Comparison of ENCODE assay signal across 24 cellular contexts in the genomic region with DNA sequence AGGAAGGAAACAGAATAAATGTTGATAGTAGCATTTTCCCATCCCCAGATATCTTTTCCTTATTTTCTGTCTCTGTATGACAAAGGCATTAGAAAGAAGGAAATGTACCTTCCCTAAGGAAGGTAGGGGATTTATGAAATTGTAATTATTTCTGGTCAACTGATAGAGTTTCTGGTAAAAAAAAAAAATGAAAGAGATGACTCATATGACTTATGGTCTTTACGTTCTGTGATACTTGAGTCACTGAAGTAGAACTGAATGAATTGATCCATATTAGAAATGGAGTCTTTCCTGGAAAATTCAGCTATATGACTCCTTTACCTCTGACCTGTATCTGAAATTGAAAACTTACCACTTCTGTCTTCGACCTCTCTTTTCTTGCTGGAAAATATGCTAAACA.
"Had no signal": no experiment of that assay in that cellular context is flagged by ENCODE, and none has a peak within 500 bp of the region (broad histone marks: within the 10 kb centered on the region; RNA-seq: fewer than 3 reads in every experiment).

No MANE protein-coding gene starts in this region.

- H3K4me3 ChIP-seq: coronary artery, gastroesophageal sphincter, left ventricle myocardium inferior, lower lobe of right lung, ovary, right atrium auricular region, sigmoid colon, skin epidermis, stomach, thoracic aorta had no signal

- H3K4me3 Mint-ChIP-seq: endodermal cell; immature natural killer cell; naive thymus-derived CD4-positive, alpha-beta T cell; neural crest cell had no signal

- H3K4me1 ChIP-seq: left ventricle myocardium inferior, lower lobe of right lung, right atrium auricular region, stomach had no signal

- H3K27ac Mint-ChIP-seq: endodermal cell; immature natural killer cell; naive thymus-derived CD4-positive, alpha-beta T cell had no signal

- ATAC-seq: gastroesophageal sphincter; left cardiac atrium; lower lobe of right lung; naive thymus-derived CD4-positive, alpha-beta T cell had no signal

- DNase-seq: effector CD4-positive, alpha-beta T cell; endodermal cell; glutamatergic neuron; immature natural killer cell; left cardiac atrium; left ventricle myocardium inferior; lower lobe of right lung; mesenchymal stem cell; naive thymus-derived CD4-positive, alpha-beta T cell; ovary; sigmoid colon; stimulated activated CD4-positive, alpha-beta T cell treated with anti-CD3 and anti-CD28 coated beads, Interleukin-2, amount 100 ng/mL, for 24 hours; stimulated activated CD4-positive, alpha-beta T cell treated with anti-CD3 and anti-CD28 coated beads, Interleukin-4, amount 100 ng/mL, for 4 hours; stimulated activated naive CD4-positive, alpha-beta T cell; stomach; substantia nigra; trophoblast cell had no signal

- H3K36me3 Mint-ChIP-seq: immature natural killer cell; naive thymus-derived CD4-positive, alpha-beta T cell had no signal

- H3K4me1 Mint-ChIP-seq: endodermal cell, immature natural killer cell, neural crest cell had no signal

- H3K9me3 Mint-ChIP-seq: endodermal cell, neural crest cell had no signal

- H3K9me3 ChIP-seq: gastroesophageal sphincter, left ventricle myocardium inferior, lower lobe of right lung, ovary, right atrium auricular region, sigmoid colon, stomach, thoracic aorta had no signal

- FAIRE-seq: keratinocyte had no signal

- H3K27ac ChIP-seq: coronary artery, gastroesophageal sphincter, left ventricle myocardium inferior, lower lobe of right lung, ovary, right atrium auricular region, sigmoid colon, skin epidermis, stomach, thoracic aorta had no signal

- H3K27me3 ChIP-seq: gastroesophageal sphincter, ovary, right atrium auricular region, sigmoid colon, stomach had no signal

- H3K36me3 ChIP-seq: gastroesophageal sphincter, left ventricle myocardium inferior, lower lobe of right lung, ovary, right atrium auricular region, sigmoid colon, stomach, thoracic aorta had no signal
